In the genomic region with DNA sequence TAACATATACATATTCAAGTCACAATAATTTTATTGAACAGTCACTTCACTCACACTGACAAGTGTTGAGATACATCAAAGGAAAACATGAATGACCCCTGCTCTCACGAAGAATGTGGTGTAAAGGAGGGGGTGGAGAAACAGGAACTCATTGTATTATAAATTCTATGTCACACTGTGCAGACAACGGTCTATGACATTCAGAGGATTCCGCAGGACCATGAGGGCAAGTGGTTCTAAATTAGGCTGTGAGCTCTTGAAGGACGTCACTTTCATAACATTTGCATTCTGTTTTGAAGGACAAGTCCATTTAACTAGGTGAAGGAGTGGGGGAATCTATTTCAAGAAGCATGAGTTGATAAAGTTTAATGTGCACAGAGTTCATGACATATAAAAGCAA, we compare ENCODE assay signal across 18 cellular contexts.
A peak's percentile ranks its signal among the peaks of the same experiment; 100 is the strongest.
DNase-seq lines count a peak whose midpoint lies in the region; ATAC-seq and TF ChIP-seq lines count a peak whose summit lies in the region.
"Had no signal": no experiment of that assay in that cellular context is flagged by ENCODE, and none has a peak within 500 bp of the region (broad histone marks: within the 10 kb centered on the region; RNA-seq: fewer than 3 reads in every experiment).

No MANE protein-coding gene starts in this region.

- H3K4me1 Mint-ChIP-seq in endodermal cell, result peaks cover 11% of the 10 kb centered on the region
- H3K4me1 Mint-ChIP-seq in stimulated activated memory B cell treated with anti-CD40 and anti-IgM and Interleukin-4, amounts not matched to agents 10 μg/mL and 1 μg/mL and 100 μg/mL, for 72 hours, result no peaks in the 10 kb centered on the region

- no peaks in the 10 kb centered on the region for H3K9me3 ChIP-seq in right atrium auricular region
- H3K9me3 ChIP-seq in endodermal cell (ENCODE audit: control insufficient read depth, low read length), result peaks cover 3% of the 10 kb centered on the region
- H3K9me3 ChIP-seq in upper lobe of right lung, result no peaks in the 10 kb centered on the region
- H3K9me3 ChIP-seq: A549 had no signal

- no peaks in the 10 kb centered on the region for H3K36me3 Mint-ChIP-seq in endodermal cell (ENCODE audit: low read depth)
- H3K36me3 Mint-ChIP-seq in stimulated activated memory B cell treated with anti-CD40 and anti-IgM and Interleukin-4, amounts not matched to agents 10 μg/mL and 1 μg/mL and 100 μg/mL, for 72 hours, result no peaks in the 10 kb centered on the region

- DNase-seq in Right ventricle myocardium superior (no peak), right atrium auricular region (ENCODE audit: low spot score) (no peak), endodermal cell (no peak), left colon (no peak), upper lobe of right lung (no peak), cerebellar cortex (ENCODE audit: low spot score) (no peak), KBM-7 (no peak)
- DNase-seq: Calu3, DMS79, H9, NCI-H1417 treated with DMSO at 0.1 percent for 48 hours, NCI-H2029, NCI-H526, PC-3 had no signal

- peak; percentile 89 for ATAC-seq in Right ventricle myocardium superior (ENCODE audit: poor library complexity)
- peak; percentile 56 for ATAC-seq in left colon
- peak; percentile 64 for ATAC-seq in upper lobe of right lung
- ATAC-seq in stimulated activated memory B cell treated with anti-CD40 and anti-IgM and Interleukin-4, amounts not matched to agents 10 μg/mL and 1 μg/mL and 100 μg/mL, for 72 hours, result no peak
- ATAC-seq: A549, GM12878, PC-3 had no signal

- intact Hi-C loops in Right ventricle myocardium superior (cut with DNase I), result no loop called here
- intact Hi-C loops in left colon (cut with DNase I, micrococcal nuclease), result no loop called here
- intact Hi-C loops in upper lobe of right lung (cut with DNase I), result no loop called here

- H3K27me3 Mint-ChIP-seq in endodermal cell (ENCODE audit: insufficient read depth), result no peaks in the 10 kb centered on the region
- H3K27me3 Mint-ChIP-seq in stimulated activated memory B cell treated with anti-CD40 and anti-IgM and Interleukin-4, amounts not matched to agents 10 μg/mL and 1 μg/mL and 100 μg/mL, for 72 hours, result no peaks in the 10 kb centered on the region

- peaks cover 4% of the 10 kb centered on the region for H3K9me3 Mint-ChIP-seq in endodermal cell
- no peaks in the 10 kb centered on the region for H3K9me3 Mint-ChIP-seq in stimulated activated memory B cell treated with anti-CD40 and anti-IgM and Interleukin-4, amounts not matched to agents 10 μg/mL and 1 μg/mL and 100 μg/mL, for 72 hours
- H3K9me3 Mint-ChIP-seq: H9 had no signal

- H3K27me3 ChIP-seq in right atrium auricular region (no peaks in the 10 kb centered on the region), endodermal cell (ENCODE audit: control insufficient read depth, insufficient read depth, low read length, poor library complexity, severe bottlenecking) (no peaks in the 10 kb centered on the region), upper lobe of right lung (no peaks in the 10 kb centered on the region)

- no peak overlapping the region for H3K9ac ChIP-seq in endodermal cell (ENCODE audit: extremely low read depth, low read length, poor library complexity, severe bottlenecking)

- WGBS in endodermal cell (ENCODE audit: insufficient coverage in 1 of 2, insufficient read length in 1 of 2), 2 experiments, result 57 to 79% methylated on average over 4 of the region's 4 CpGs

- in situ Hi-C loops in KBM-7 (cut with MboI; ENCODE audit: low pct_unique_long_range_greater_than_20kb, low sequenced_read_pairs), result no loop called here

- no peak overlapping the region for H3K27ac Mint-ChIP-seq in endodermal cell
- H3K27ac Mint-ChIP-seq in stimulated activated memory B cell treated with anti-CD40 and anti-IgM and Interleukin-4, amounts not matched to agents 10 μg/mL and 1 μg/mL and 100 μg/mL, for 72 hours, result no peak overlapping the region

- H3K36me3 ChIP-seq in right atrium auricular region (no peaks in the 10 kb centered on the region), endodermal cell (ENCODE audit: control insufficient read depth, insufficient read depth, low read length) (no peaks in the 10 kb centered on the region), upper lobe of right lung (no peaks in the 10 kb centered on the region)

- H3K27ac ChIP-seq in right atrium auricular region (no peak overlapping the region), endodermal cell (ENCODE audit: low read depth, low read length) (peak overlapping the region; percentile 62), upper lobe of right lung (no peak overlapping the region)
- H3K27ac ChIP-seq: A549, C4-2B had no signal

- H3K4me3 Mint-ChIP-seq in endodermal cell, result no peak overlapping the region
- no peak overlapping the region for H3K4me3 Mint-ChIP-seq in stimulated activated memory B cell treated with anti-CD40 and anti-IgM and Interleukin-4, amounts not matched to agents 10 μg/mL and 1 μg/mL and 100 μg/mL, for 72 hours
- H3K4me3 Mint-ChIP-seq: H9 had no signal

- H3K4me1 ChIP-seq in right atrium auricular region (no peaks in the 10 kb centered on the region), endodermal cell (ENCODE audit: control insufficient read depth, insufficient read depth, low read length) (no peaks in the 10 kb centered on the region), upper lobe of right lung (no peaks in the 10 kb centered on the region)
- H3K4me1 ChIP-seq: A549 had no signal

- H3K4me3 ChIP-seq in right atrium auricular region (no peak overlapping the region), endodermal cell (ENCODE audit: low read length) (no peak overlapping the region), upper lobe of right lung (no peak overlapping the region)
- H3K4me3 ChIP-seq: A549, GM12878 had no signal

- TF ChIP-seq CTCF in right atrium auricular region (IDR thresholded peaks at IDR 0.05), result no peak
- TF ChIP-seq CTCF in endodermal cell (conservative IDR thresholded peaks at IDR 0.05), result no peak
- no peak for TF ChIP-seq CTCF in upper lobe of right lung (IDR thresholded peaks at IDR 0.05)
